In the genomic region with DNA sequence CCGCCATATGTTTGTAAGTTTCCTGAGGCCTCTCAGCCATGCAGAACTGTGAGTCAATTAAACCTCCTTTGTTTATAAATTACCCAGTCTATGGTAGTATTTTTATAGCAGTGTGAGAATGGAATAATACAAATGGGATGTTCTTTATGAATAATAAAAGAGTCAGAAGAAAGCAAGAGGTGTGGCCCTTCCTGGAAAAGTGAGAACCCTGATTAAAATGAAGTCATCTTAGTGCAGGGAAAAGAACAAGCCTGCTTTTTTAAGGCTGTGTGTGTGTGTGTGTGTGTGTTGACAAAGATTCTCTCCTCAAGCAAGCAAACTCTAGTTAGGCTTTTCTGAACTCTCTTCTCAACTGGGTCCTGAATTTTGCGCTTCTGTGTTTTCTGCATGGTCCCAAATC, we compare ENCODE assay signal across 18 cellular contexts. TPM values are rescaled to one million over a fixed set of nuclear protein-coding genes. Genes with fewer than 3 reads are reported as not detected.
DNase-seq lines count a peak whose midpoint lies in the region; ATAC-seq and TF ChIP-seq lines count a peak whose summit lies in the region.
"Had no signal": no experiment of that assay in that cellular context is flagged by ENCODE, and none has a peak within 500 bp of the region (broad histone marks: within the 10 kb centered on the region; RNA-seq: fewer than 3 reads in every experiment).

No MANE protein-coding gene starts in this region.

- H3K27ac ChIP-seq in left ventricle myocardium inferior (replicated peaks): peak overlapping the region; percentile 70
- H3K27ac ChIP-seq in esophagus squamous epithelium: peak overlapping the region; percentile 53 to 79 (median 64)
- H3K27ac ChIP-seq in stomach: peak overlapping the region in 3 of 5 donors; percentile 63 to 70 (median 64)
- H3K27ac ChIP-seq: 22Rv1, A549, C4-2B, HL-60 had no signal

- H3K4me3 ChIP-seq in left ventricle myocardium inferior (no peak overlapping the region), esophagus squamous epithelium (no peak overlapping the region), stomach (no peak overlapping the region)
- H3K4me3 ChIP-seq: A549, GM23338 had no signal

- H3K36me3 ChIP-seq in left ventricle myocardium inferior: no peaks in the 10 kb centered on the region
- H3K36me3 ChIP-seq in esophagus squamous epithelium: no peaks in the 10 kb centered on the region
- H3K36me3 ChIP-seq in stomach: no peaks in the 10 kb centered on the region

- H3K27me3 ChIP-seq in left ventricle myocardium inferior (ENCODE audit: low read depth) (no peaks in the 10 kb centered on the region), esophagus squamous epithelium (no peaks in the 10 kb centered on the region), stomach (no peaks in the 10 kb centered on the region)

- no peak overlapping the region for H3K4me3 Mint-ChIP-seq in activated CD4-positive, alpha-beta memory T cell treated with anti-CD3 and anti-CD28 coated beads for 36 hours
- H3K4me3 Mint-ChIP-seq: CD4-positive, alpha-beta T cell; GM23338 had no signal

- TF ChIP-seq CTCF in left ventricle myocardium inferior (IDR thresholded peaks at IDR 0.05; ENCODE audit: borderline replicate concordance) (no peak), esophagus squamous epithelium (IDR thresholded peaks at IDR 0.05) (no peak), stomach (IDR thresholded peaks at IDR 0.05) (no peak)

- TF ChIP-seq POLR2A in esophagus squamous epithelium (IDR thresholded peaks at IDR 0.05) (no peak), stomach (IDR thresholded peaks at IDR 0.05) (no peak)

- no peak for TF ChIP-seq EP300 in stomach (IDR thresholded peaks at IDR 0.05)

- CTCF ChIA-PET in activated CD4-positive, alpha-beta memory T cell treated with anti-CD3 and anti-CD28 coated beads for 36 hours (lab: Charles Lee): no interaction called here

- H3K4me1 Mint-ChIP-seq in activated CD4-positive, alpha-beta memory T cell treated with anti-CD3 and anti-CD28 coated beads for 36 hours (ENCODE audit: low read depth): no peaks in the 10 kb centered on the region
- H3K4me1 Mint-ChIP-seq: GM23338 had no signal

- POLR2A ChIA-PET in activated CD4-positive, alpha-beta memory T cell treated with anti-CD3 and anti-CD28 coated beads for 36 hours (lab: Charles Lee): no interaction called here

- intact Hi-C loops in left ventricle myocardium inferior (cut with micrococcal nuclease) (no loop called here), left cardiac atrium (cut with DNase I) (no loop called here), esophagus squamous epithelium (cut with DNase I) (no loop called here), stomach (cut with DNase I; ENCODE audit: low total_unique reads) (no loop called here)
- intact Hi-C loops in activated CD4-positive, alpha-beta memory T cell treated with anti-CD3 and anti-CD28 coated beads for 36 hours (cut with micrococcal nuclease): no loop called here

- H3K27ac Mint-ChIP-seq in activated CD4-positive, alpha-beta memory T cell treated with anti-CD3 and anti-CD28 coated beads for 36 hours: no peak overlapping the region
- H3K27ac Mint-ChIP-seq: CD4-positive, alpha-beta T cell; GM23338 had no signal

- whole genome bisulfite sequencing in esophagus squamous epithelium, 2 donors: 63 to 73% methylated on average over 2 of the region's 2 CpGs
- 88 to 98% (median 95%) methylated on average over 2 of the region's 2 CpGs for WGBS in stomach, 5 donors

- H3K9me3 ChIP-seq in left ventricle myocardium inferior (replicated peaks): peaks cover 17% of the 10 kb centered on the region
- peaks cover 0 to 11% (median 5%) of the 10 kb centered on the region in 3 donors for H3K9me3 ChIP-seq in esophagus squamous epithelium
- H3K9me3 ChIP-seq in stomach: peaks cover 4 to 21% (median 15%) of the 10 kb centered on the region in 4 donors
- H3K9me3 ChIP-seq: A549 had no signal

- peaks cover 8% of the 10 kb centered on the region for H3K36me3 Mint-ChIP-seq in activated CD4-positive, alpha-beta memory T cell treated with anti-CD3 and anti-CD28 coated beads for 36 hours

- no peak for ATAC-seq in left cardiac atrium
- no peak for ATAC-seq in HG03280 (IDR thresholded peaks at IDR 0.05; ENCODE audit: unreplicated experiment)
- ATAC-seq: A549, GM23338 had no signal

- DNase-seq in left ventricle myocardium inferior: no peak
- DNase-seq in left cardiac atrium: no peak
- no peak for DNase-seq in esophagus squamous epithelium (lab: John Stamatoyannopoulos, UW)
- no peak for DNase-seq in stomach
- no peak for DNase-seq in activated CD4-positive, alpha-beta memory T cell treated with anti-CD3 and anti-CD28 coated beads for 36 hours
- no peak for DNase-seq in NCI-H526 (lab: John Stamatoyannopoulos, UW)
- DNase-seq: AML-193; Caco-2; CD4-positive, alpha-beta T cell; DMS79; GDM1; HCEC 1CT had no signal

- H3K4me1 ChIP-seq in left ventricle myocardium inferior (peaks cover 14% of the 10 kb centered on the region), esophagus squamous epithelium (peaks cover 0 to 31% (median 6%) of the 10 kb centered on the region in 3 donors), stomach (peaks cover 0 to 10% (median 0%) of the 10 kb centered on the region in 4 donors)
- H3K4me1 ChIP-seq: A549 had no signal

- H3K9me3 Mint-ChIP-seq in activated CD4-positive, alpha-beta memory T cell treated with anti-CD3 and anti-CD28 coated beads for 36 hours: peaks cover 28% of the 10 kb centered on the region

- no peaks in the 10 kb centered on the region for H3K27me3 Mint-ChIP-seq in activated CD4-positive, alpha-beta memory T cell treated with anti-CD3 and anti-CD28 coated beads for 36 hours

RNA-seq across cellular contexts. Expression of gene ARGLU1, which starts 18.8 kb away (rescaled TPM):
- 29.0 TPM for total RNA-seq in left ventricle myocardium inferior
- total RNA-seq in left cardiac atrium: 10 to 100 TPM; 35.4 to 39.0 TPM
- 100 to 1,000 TPM in 1 of 4 donors, 10 to 100 TPM in 3; 29.1 to 111 (median 47.3) TPM for total RNA-seq in esophagus squamous epithelium
- total RNA-seq in stomach: 100 to 1,000 TPM in 4 of 5 donors, 10 to 100 TPM in 1; 78.2 to 321 (median 129) TPM
- 10 to 100 TPM; 16.6 to 88.6 (median 17.9) TPM for polyA plus RNA-seq in stomach
- total RNA-seq in activated CD4-positive, alpha-beta memory T cell treated with anti-CD3 and anti-CD28 coated beads for 36 hours: 10 to 100 TPM; 81.0 to 87.1 TPM

RNA-seq across cellular contexts. Expression of gene EFNB2, which starts 51.3 kb away (rescaled TPM):
- total RNA-seq in left ventricle myocardium inferior: 10.1 TPM
- 10 to 100 TPM in 1 of 2 donors, 1 to 10 TPM in 1; 9.5 to 14.8 TPM for total RNA-seq in left cardiac atrium
- 10 to 100 TPM; 14.9 to 29.1 (median 15.8) TPM for total RNA-seq in esophagus squamous epithelium
- 10 to 100 TPM; 11.6 to 48.7 (median 19.0) TPM for total RNA-seq in stomach
- polyA plus RNA-seq in stomach: 1 to 10 TPM; 3.0 to 7.3 (median 7.2) TPM
- under 1 TPM in 1 of 2 experiments, not detected in 1; 0.07 TPM for total RNA-seq in activated CD4-positive, alpha-beta memory T cell treated with anti-CD3 and anti-CD28 coated beads for 36 hours

Comparison
In these comparisons a context has a peak if more than half of its experiments do, and no peak if none do; other contexts are left out.
1. RNA of gene EFNB2, which starts 51.3 kb away (total RNA-seq): 11.6 to 48.7 TPM in stomach, 14.9 to 29.1 TPM in esophagus squamous epithelium, 9.5 to 14.8 TPM in left cardiac atrium and 10.1 TPM in left ventricle myocardium inferior (single experiment); 0.07 TPM in activated CD4-positive, alpha-beta memory T cell treated with anti-CD3 and anti-CD28 coated beads for 36 hours; every median in the first group is over 4 times any median in the second.
2. Peak in every context shown above with its lines, with median percentiles within 50 percentile points of each other: H3K27ac ChIP-seq.